Comparison of ENCODE assay signal across 1 cellular context in genomic region chr4:78606035-78606434, GRCh38.
TF ChIP-seq lines count a peak whose summit lies in the region.

No MANE protein-coding gene starts in this region.

TF ChIP-seq in SK-N-SH treated with all-trans-retinoic acid at 6 μM for 48 hours, 23 proteins besides CTCF, POLR2A, EP300 and RAD21 (continued from another document):
- TF ChIP-seq POU6F1 (CRISPR knock-in tag; IDR thresholded peaks at IDR 0.05; ENCODE audit: borderline replicate concordance, low read depth) (no peak), SNAI2 (CRISPR knock-in tag; IDR thresholded peaks at IDR 0.05) (no peak), CREB5 (CRISPR knock-in tag; IDR thresholded peaks at IDR 0.05; ENCODE audit: low read depth) (no peak)
TF ChIP-seq in SK-N-SH treated with all-trans-retinoic acid at 6 μM for 48 hours: peak in this region for 0.
